Comparison of ENCODE assay signal across 17 cellular contexts in genomic region chr2:173326806-173327205, GRCh38. TPM values are rescaled to one million over a fixed set of nuclear protein-coding genes. Genes with fewer than 3 reads are reported as not detected.
A peak's percentile ranks its signal among the peaks of the same experiment; 100 is the strongest.
DNase-seq lines count a peak whose midpoint lies in the region; FAIRE-seq lines count a peak whose summit lies in the region.
"Had no signal": no experiment of that assay in that cellular context is flagged by ENCODE, and none has a peak within 500 bp of the region (broad histone marks: within the 10 kb centered on the region; RNA-seq: fewer than 3 reads in every experiment).

No MANE protein-coding gene starts in this region.

- H3K27ac ChIP-seq in mesendoderm (ENCODE audit: low read depth, low read length) (no peak overlapping the region), small intestine (ENCODE audit: low read depth in 1 of 2, low read length in 1 of 2) (no peak overlapping the region)
- H3K27ac ChIP-seq: PC-9 had no signal

- no peak overlapping the region for H3K9ac ChIP-seq in mesendoderm (ENCODE audit: low read length)

- no peak overlapping the region for H2AK5ac ChIP-seq in mesendoderm (ENCODE audit: low read length)

- no peaks in the 10 kb centered on the region for H3K36me3 ChIP-seq in mesendoderm (ENCODE audit: control insufficient read depth, insufficient read depth, low read length)
- no peaks in the 10 kb centered on the region for H3K36me3 ChIP-seq in small intestine (ENCODE audit: control insufficient read depth in 2 of 2, insufficient read depth in 2 of 2, low read length in 2 of 2)
- H3K36me3 ChIP-seq: HAP-1 had no signal

- peak; percentile 30 for DNase-seq in A172 (ENCODE audit: low spot score)
- peak; percentile 48 for DNase-seq in EL
- peak; percentile 40 for DNase-seq in M059J (ENCODE audit: low read depth)
- DNase-seq in fibroblast of peridontal ligament (ENCODE audit: extremely low read depth): peak; percentile 2
- no peak for DNase-seq in mesendoderm
- no peak for DNase-seq in NCI-H2227 treated with DMSO at 0.1 percent for 48 hours (lab: John Stamatoyannopoulos, UW)
- no peak for DNase-seq in ureter (ENCODE audit: low spot score)
- DNase-seq in small intestine: no peak
- DNase-seq: 8988T; Calu3; CD4-positive, alpha-beta T cell; DMS79; NCI-H1436 treated with DMSO at 0.1 percent for 48 hours; NCI-H446; NCI-H748 treated with DMSO at 0.1 percent for 48 hours; PC-9 had no signal

- H3K27me3 ChIP-seq in mesendoderm (ENCODE audit: insufficient read depth, low read length, poor library complexity): no peaks in the 10 kb centered on the region
- H3K27me3 ChIP-seq in small intestine (ENCODE audit: control insufficient read depth in 2 of 2, insufficient read depth in 2 of 2, low read length in 2 of 2): peaks cover 0 to 5% of the 10 kb centered on the region in 2 donors

- no peaks in the 10 kb centered on the region for H3K79me1 ChIP-seq in mesendoderm (ENCODE audit: low read length)

- no peak overlapping the region for H4K8ac ChIP-seq in mesendoderm (ENCODE audit: low read depth, low read length)

- H3K4me1 ChIP-seq in mesendoderm (ENCODE audit: control insufficient read depth, low read depth, low read length) (no peaks in the 10 kb centered on the region), small intestine (ENCODE audit: control insufficient read depth in 2 of 2, insufficient read depth in 1 of 2, low read depth in 1 of 2, low read length in 1 of 2) (no peaks in the 10 kb centered on the region)
- H3K4me1 ChIP-seq: HAP-1 had no signal

- H3K4me2 ChIP-seq in mesendoderm (ENCODE audit: low read length): no peak overlapping the region
- H3K4me2 ChIP-seq: PC-9 had no signal

- no peak overlapping the region for H2BK5ac ChIP-seq in mesendoderm (ENCODE audit: low read length)

- H4K5ac ChIP-seq in mesendoderm (ENCODE audit: low read length): no peak overlapping the region

- H3K4me3 ChIP-seq in mesendoderm (ENCODE audit: low read length) (no peak overlapping the region), small intestine (ENCODE audit: low read depth in 1 of 2, low read length in 2 of 2) (no peak overlapping the region)
- H3K4me3 ChIP-seq: HAP-1, PC-9 had no signal

- WGBS in mesendoderm (ENCODE audit: extremely low coverage, insufficient coverage, low lambda C conversion rate): no CpG with 5 or more reads among the region's 1 CpG
- WGBS in small intestine, 3 donors: 80 to 86% (median 83%) methylated on average over 1 of the region's 1 CpG

- no peaks in the 10 kb centered on the region for H3K79me2 ChIP-seq in mesendoderm (ENCODE audit: control insufficient read depth, insufficient read depth, low read length)

- no peak overlapping the region for H3K18ac ChIP-seq in mesendoderm (ENCODE audit: low read length)

- no peak overlapping the region for H3K23ac ChIP-seq in mesendoderm (ENCODE audit: low read length)

- H2BK15ac ChIP-seq in mesendoderm (replicated peaks; ENCODE audit: low read depth): no peak overlapping the region

- no peaks in the 10 kb centered on the region for H3K9me3 ChIP-seq in small intestine (ENCODE audit: control insufficient read depth, low read depth)

- H3K4ac ChIP-seq in mesendoderm (ENCODE audit: low read depth, low read length): no peak overlapping the region

- H3K56ac ChIP-seq in mesendoderm (ENCODE audit: low read length): no peak overlapping the region

- no peak overlapping the region for H2BK120ac ChIP-seq in mesendoderm (ENCODE audit: low read depth, low read length)

- no peak for FAIRE-seq in small intestine (lab: Jason Lieb, UNC)

RNA-seq across cellular contexts. Expression of gene CDCA7, which starts 27.9 kb away (rescaled TPM):
- total RNA-seq in A172 (2014; rRNA removed; shearing (Covaris generic)): 7.5 and 11.4 TPM in 2 replicates
- 13.1 and 16.6 TPM in 2 replicates for total RNA-seq in M059J (2014; rRNA removed; shearing (Covaris generic))
- polyA plus RNA-seq in mesendoderm (2013, experiment 1 of 2): 72.4 TPM
- polyA plus RNA-seq in mesendoderm (2013, experiment 2 of 2): 70.6 TPM
- 5.5 TPM for total RNA-seq in ureter
- 10 to 100 TPM in 1 of 3 donors, 1 to 10 TPM in 2; 4.7 to 51.6 (median 5.1) TPM for polyA plus RNA-seq in small intestine

Comparison
In these comparisons a context has a peak if more than half of its experiments do, and no peak if none do; other contexts are left out.
1. DNase-seq: peak in A172 (single experiment), EL (single experiment), M059J (single experiment) and fibroblast of peridontal ligament (single experiment); none in mesendoderm (single experiment), NCI-H2227 treated with DMSO at 0.1 percent for 48 hours (single experiment), ureter (single experiment) and small intestine (single experiment).